Comparison of ENCODE assay signal across 9 cellular contexts in the genomic region with DNA sequence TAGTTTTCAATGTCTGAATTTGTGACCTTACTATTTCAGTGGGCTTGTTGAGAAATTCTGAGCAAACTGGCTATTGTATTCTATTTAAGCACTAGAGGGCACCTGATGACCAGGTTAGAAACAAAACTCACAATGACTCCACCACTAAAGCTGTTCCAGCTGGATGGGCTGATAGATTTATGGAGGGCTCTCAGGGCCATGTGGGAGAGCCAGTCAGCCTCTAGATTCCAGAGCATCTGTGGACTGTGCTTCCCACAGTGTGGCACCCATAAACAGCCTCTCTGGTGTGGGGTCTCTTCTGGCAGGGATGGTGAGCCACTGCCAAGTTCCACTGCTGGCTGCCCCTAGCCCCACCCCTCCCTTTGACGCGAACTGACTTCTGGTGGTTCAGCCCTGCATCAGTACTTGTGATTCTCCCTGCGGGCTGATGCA. TPM values are rescaled to one million over a fixed set of nuclear protein-coding genes. Genes with fewer than 3 reads are reported as not detected.
DNase-seq lines count a peak whose midpoint lies in the region; ATAC-seq and TF ChIP-seq lines count a peak whose summit lies in the region.
"Had no signal": no experiment of that assay in that cellular context is flagged by ENCODE, and none has a peak within 500 bp of the region (broad histone marks: within the 10 kb centered on the region; RNA-seq: fewer than 3 reads in every experiment).

No MANE protein-coding gene starts in this region.

- no peak overlapping the region for H3K4me3 Mint-ChIP-seq in WTC11

- DNase-seq in G401 (ENCODE audit: low spot score) (peak; percentile 26), NCI-H1105 treated with DMSO at 0.1 percent for 48 hours (lab: John Stamatoyannopoulos, UW) (peak; percentile 76), WTC11 (ENCODE audit: low spot score) (peak; percentile 24), lower lobe of right lung (no peak), NCI-H1048 (lab: John Stamatoyannopoulos, UW) (no peak)
- no peak for DNase-seq in stimulated activated CD4-positive, alpha-beta T cell treated with anti-CD3 and anti-CD28 coated beads, Interleukin-4, amount 100 ng/mL, for 4 hours

- in situ Hi-C loops in G401 (cut with HindIII; ENCODE audit: low sequenced_read_pairs): no loop called here

- ATAC-seq in WTC11 (peak; percentile 94), lower lobe of right lung (peak; percentile 41 to 43), HG03571 (IDR thresholded peaks at IDR 0.05; ENCODE audit: unreplicated experiment) (no peak), GM18502 (IDR thresholded peaks at IDR 0.05; ENCODE audit: poor library complexity, unreplicated experiment) (no peak)

- intact Hi-C loops in lower lobe of right lung (cut with DNase I): no loop called here

- H3K36me3 Mint-ChIP-seq in WTC11: peaks cover 5% of the 10 kb centered on the region

- TF ChIP-seq CTCF in WTC11 (IDR thresholded peaks at IDR 0.05): no peak
- TF ChIP-seq CTCF in lower lobe of right lung (IDR thresholded peaks at IDR 0.05): no peak

- H3K9me3 ChIP-seq in lower lobe of right lung: peaks cover 7% of the 10 kb centered on the region

- no peaks in the 10 kb centered on the region for H3K4me1 ChIP-seq in lower lobe of right lung

- H3K9me3 Mint-ChIP-seq in WTC11: peaks cover 13% of the 10 kb centered on the region

- no peak overlapping the region for H3K27ac Mint-ChIP-seq in WTC11

- H3K27me3 ChIP-seq in lower lobe of right lung (ENCODE audit: low read depth): no peaks in the 10 kb centered on the region

- no peaks in the 10 kb centered on the region for H3K4me1 Mint-ChIP-seq in WTC11

- H3K4me3 ChIP-seq in lower lobe of right lung: no peak overlapping the region

- H3K27me3 Mint-ChIP-seq in WTC11 (ENCODE audit: low read depth): no peaks in the 10 kb centered on the region

- no peaks in the 10 kb centered on the region for H3K36me3 ChIP-seq in lower lobe of right lung

- POLR2A ChIA-PET in WTC11 (lab: Charles Lee): no interaction called here

- no peak overlapping the region for H3K27ac ChIP-seq in lower lobe of right lung

- CTCF ChIA-PET in WTC11 (lab: Charles Lee): interaction anchor here (0.6 to 2.0 kb wide), 16 partner anchors 9 to 1758 kb away, joined by 3 to 14 read pairs (median 4); no protein-coding TSS in a partner anchor

TF ChIP-seq in WTC11, 78 proteins besides CTCF, POLR2A, EP300 and RAD21:
- no peak for TF ChIP-seq ZBTB21 (CRISPR knock-in tag; IDR thresholded peaks at IDR 0.05; ENCODE audit: borderline replicate concordance)
- TF ChIP-seq ZNF219 (CRISPR knock-in tag; IDR thresholded peaks at IDR 0.05; ENCODE audit: borderline replicate concordance): no peak
- no peak for TF ChIP-seq TEAD4 (CRISPR knock-in tag; IDR thresholded peaks at IDR 0.05)
- TF ChIP-seq, protein P1, sequence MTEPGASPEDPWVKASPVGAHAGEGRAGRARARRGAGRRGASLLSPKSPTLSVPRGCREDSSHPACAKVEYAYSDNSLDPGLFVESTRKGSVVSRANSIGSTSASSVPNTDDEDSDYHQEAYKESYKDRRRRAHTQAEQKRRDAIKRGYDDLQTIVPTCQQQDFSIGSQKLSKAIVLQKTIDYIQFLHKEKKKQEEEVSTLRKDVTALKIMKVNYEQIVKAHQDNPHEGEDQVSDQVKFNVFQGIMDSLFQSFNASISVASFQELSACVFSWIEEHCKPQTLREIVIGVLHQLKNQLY (CRISPR knock-in tag; IDR thresholded peaks at IDR 0.05): no peak
- TF ChIP-seq, protein P2, sequence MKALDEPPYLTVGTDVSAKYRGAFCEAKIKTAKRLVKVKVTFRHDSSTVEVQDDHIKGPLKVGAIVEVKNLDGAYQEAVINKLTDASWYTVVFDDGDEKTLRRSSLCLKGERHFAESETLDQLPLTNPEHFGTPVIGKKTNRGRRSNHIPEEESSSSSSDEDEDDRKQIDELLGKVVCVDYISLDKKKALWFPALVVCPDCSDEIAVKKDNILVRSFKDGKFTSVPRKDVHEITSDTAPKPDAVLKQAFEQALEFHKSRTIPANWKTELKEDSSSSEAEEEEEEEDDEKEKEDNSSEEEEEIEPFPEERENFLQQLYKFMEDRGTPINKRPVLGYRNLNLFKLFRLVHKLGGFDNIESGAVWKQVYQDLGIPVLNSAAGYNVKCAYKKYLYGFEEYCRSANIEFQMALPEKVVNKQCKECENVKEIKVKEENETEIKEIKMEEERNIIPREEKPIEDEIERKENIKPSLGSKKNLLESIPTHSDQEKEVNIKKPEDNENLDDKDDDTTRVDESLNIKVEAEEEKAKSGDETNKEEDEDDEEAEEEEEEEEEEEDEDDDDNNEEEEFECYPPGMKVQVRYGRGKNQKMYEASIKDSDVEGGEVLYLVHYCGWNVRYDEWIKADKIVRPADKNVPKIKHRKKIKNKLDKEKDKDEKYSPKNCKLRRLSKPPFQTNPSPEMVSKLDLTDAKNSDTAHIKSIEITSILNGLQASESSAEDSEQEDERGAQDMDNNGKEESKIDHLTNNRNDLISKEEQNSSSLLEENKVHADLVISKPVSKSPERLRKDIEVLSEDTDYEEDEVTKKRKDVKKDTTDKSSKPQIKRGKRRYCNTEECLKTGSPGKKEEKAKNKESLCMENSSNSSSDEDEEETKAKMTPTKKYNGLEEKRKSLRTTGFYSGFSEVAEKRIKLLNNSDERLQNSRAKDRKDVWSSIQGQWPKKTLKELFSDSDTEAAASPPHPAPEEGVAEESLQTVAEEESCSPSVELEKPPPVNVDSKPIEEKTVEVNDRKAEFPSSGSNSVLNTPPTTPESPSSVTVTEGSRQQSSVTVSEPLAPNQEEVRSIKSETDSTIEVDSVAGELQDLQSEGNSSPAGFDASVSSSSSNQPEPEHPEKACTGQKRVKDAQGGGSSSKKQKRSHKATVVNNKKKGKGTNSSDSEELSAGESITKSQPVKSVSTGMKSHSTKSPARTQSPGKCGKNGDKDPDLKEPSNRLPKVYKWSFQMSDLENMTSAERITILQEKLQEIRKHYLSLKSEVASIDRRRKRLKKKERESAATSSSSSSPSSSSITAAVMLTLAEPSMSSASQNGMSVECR (CRISPR knock-in tag; IDR thresholded peaks at IDR 0.05; ENCODE audit: borderline replicate concordance): no peak
- no peak for TF ChIP-seq NR3C1 (CRISPR knock-in tag; conservative IDR thresholded peaks at IDR 0.05; ENCODE audit: low read depth)
- TF ChIP-seq ETV6 (CRISPR knock-in tag; IDR thresholded peaks at IDR 0.05): no peak
- no peak for TF ChIP-seq ELF4 (CRISPR knock-in tag; IDR thresholded peaks at IDR 0.05; ENCODE audit: low read depth)
- TF ChIP-seq CREB1 (CRISPR knock-in tag; IDR thresholded peaks at IDR 0.05): no peak
- no peak for TF ChIP-seq NR2C2 (CRISPR knock-in tag; IDR thresholded peaks at IDR 0.05)
- no peak for TF ChIP-seq RELA (CRISPR knock-in tag; IDR thresholded peaks at IDR 0.05; ENCODE audit: borderline replicate concordance)
- no peak for TF ChIP-seq EMX1 (CRISPR knock-in tag; IDR thresholded peaks at IDR 0.05)
- TF ChIP-seq, protein P3, sequence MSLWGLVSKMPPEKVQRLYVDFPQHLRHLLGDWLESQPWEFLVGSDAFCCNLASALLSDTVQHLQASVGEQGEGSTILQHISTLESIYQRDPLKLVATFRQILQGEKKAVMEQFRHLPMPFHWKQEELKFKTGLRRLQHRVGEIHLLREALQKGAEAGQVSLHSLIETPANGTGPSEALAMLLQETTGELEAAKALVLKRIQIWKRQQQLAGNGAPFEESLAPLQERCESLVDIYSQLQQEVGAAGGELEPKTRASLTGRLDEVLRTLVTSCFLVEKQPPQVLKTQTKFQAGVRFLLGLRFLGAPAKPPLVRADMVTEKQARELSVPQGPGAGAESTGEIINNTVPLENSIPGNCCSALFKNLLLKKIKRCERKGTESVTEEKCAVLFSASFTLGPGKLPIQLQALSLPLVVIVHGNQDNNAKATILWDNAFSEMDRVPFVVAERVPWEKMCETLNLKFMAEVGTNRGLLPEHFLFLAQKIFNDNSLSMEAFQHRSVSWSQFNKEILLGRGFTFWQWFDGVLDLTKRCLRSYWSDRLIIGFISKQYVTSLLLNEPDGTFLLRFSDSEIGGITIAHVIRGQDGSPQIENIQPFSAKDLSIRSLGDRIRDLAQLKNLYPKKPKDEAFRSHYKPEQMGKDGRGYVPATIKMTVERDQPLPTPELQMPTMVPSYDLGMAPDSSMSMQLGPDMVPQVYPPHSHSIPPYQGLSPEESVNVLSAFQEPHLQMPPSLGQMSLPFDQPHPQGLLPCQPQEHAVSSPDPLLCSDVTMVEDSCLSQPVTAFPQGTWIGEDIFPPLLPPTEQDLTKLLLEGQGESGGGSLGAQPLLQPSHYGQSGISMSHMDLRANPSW (CRISPR knock-in tag; conservative IDR thresholded peaks at IDR 0.05; ENCODE audit: low read depth): no peak
- TF ChIP-seq, protein P4, sequence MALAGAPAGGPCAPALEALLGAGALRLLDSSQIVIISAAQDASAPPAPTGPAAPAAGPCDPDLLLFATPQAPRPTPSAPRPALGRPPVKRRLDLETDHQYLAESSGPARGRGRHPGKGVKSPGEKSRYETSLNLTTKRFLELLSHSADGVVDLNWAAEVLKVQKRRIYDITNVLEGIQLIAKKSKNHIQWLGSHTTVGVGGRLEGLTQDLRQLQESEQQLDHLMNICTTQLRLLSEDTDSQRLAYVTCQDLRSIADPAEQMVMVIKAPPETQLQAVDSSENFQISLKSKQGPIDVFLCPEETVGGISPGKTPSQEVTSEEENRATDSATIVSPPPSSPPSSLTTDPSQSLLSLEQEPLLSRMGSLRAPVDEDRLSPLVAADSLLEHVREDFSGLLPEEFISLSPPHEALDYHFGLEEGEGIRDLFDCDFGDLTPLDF (CRISPR knock-in tag; IDR thresholded peaks at IDR 0.05): no peak
- TF ChIP-seq, protein P5, sequence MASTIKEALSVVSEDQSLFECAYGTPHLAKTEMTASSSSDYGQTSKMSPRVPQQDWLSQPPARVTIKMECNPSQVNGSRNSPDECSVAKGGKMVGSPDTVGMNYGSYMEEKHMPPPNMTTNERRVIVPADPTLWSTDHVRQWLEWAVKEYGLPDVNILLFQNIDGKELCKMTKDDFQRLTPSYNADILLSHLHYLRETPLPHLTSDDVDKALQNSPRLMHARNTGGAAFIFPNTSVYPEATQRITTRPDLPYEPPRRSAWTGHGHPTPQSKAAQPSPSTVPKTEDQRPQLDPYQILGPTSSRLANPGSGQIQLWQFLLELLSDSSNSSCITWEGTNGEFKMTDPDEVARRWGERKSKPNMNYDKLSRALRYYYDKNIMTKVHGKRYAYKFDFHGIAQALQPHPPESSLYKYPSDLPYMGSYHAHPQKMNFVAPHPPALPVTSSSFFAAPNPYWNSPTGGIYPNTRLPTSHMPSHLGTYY (CRISPR knock-in tag; IDR thresholded peaks at IDR 0.05): no peak
- no peak for TF ChIP-seq MYBL2 (CRISPR knock-in tag; IDR thresholded peaks at IDR 0.05)
- no peak for TF ChIP-seq ZNF263 (CRISPR knock-in tag; IDR thresholded peaks at IDR 0.05; ENCODE audit: low read depth)
- no peak for TF ChIP-seq IRF2 (CRISPR knock-in tag; IDR thresholded peaks at IDR 0.05; ENCODE audit: borderline replicate concordance, low read depth)
- TF ChIP-seq SMAD4 (CRISPR knock-in tag; IDR thresholded peaks at IDR 0.05): no peak

RNA-seq across cellular contexts. Expression of a gene that starts 29.2 kb away (rescaled TPM):
- total RNA-seq in G401 (2014; rRNA removed; shearing (Covaris generic)): not detected in 2 replicates
- not detected in 3 replicates for total RNA-seq in WTC11 (2021)
- not detected for total RNA-seq in lower lobe of right lung
- total RNA-seq: urinary bladder had no signal

Comparison
In these comparisons a context has a peak if more than half of its experiments do, and no peak if none do; other contexts are left out.
1. DNase-seq: peak in G401 (single experiment), NCI-H1105 treated with DMSO at 0.1 percent for 48 hours (single experiment) and WTC11 (single experiment); none in lower lobe of right lung (single experiment), NCI-H1048 (single experiment) and stimulated activated CD4-positive, alpha-beta T cell treated with anti-CD3 and anti-CD28 coated beads, Interleukin-4, amount 100 ng/mL, for 4 hours (0 of 2).
2. ATAC-seq: peak in WTC11 (single experiment) and lower lobe of right lung (2 of 2); none in HG03571 (single experiment) and GM18502 (single experiment).